In genomic region chr1:245772739-245773138, GRCh38 we compare ENCODE assay signal across 21 cellular contexts.
"Had no signal": no experiment of that assay in that cellular context is flagged by ENCODE, and none has a peak within 500 bp of the region (broad histone marks: within the 10 kb centered on the region; RNA-seq: fewer than 3 reads in every experiment).

No MANE protein-coding gene starts in this region.

- ATAC-seq: gastrocnemius medialis; left lobe of liver; sciatic nerve; stimulated activated memory B cell treated with anti-CD40 and anti-IgM and Interleukin-4, amounts not matched to agents 10 μg/mL and 1 μg/mL and 100 μg/mL, for 72 hours had no signal

- H3K4me3 ChIP-seq: coronary artery, esophagus squamous epithelium, gastrocnemius medialis, lung, neural progenitor cell, prostate gland, right atrium auricular region, thoracic aorta, tibial nerve, upper lobe of left lung had no signal

- H3K4me2 ChIP-seq: neural progenitor cell had no signal

- H2AFZ ChIP-seq: neural progenitor cell had no signal

- H3K9me3 ChIP-seq: esophagus squamous epithelium, gastrocnemius medialis, prostate gland, right atrium auricular region, thoracic aorta, tibial nerve, upper lobe of left lung had no signal

- H3K9ac ChIP-seq: neural progenitor cell had no signal

- H3K27ac ChIP-seq: coronary artery, esophagus squamous epithelium, gastrocnemius medialis, neural progenitor cell, prostate gland, right atrium auricular region, thoracic aorta, tibial nerve, upper lobe of left lung had no signal

- FAIRE-seq: endothelial cell of umbilical vein, kidney, urothelium cell line had no signal

- H3K36me3 ChIP-seq: esophagus squamous epithelium, gastrocnemius medialis, neural progenitor cell, prostate gland, right atrium auricular region, thoracic aorta, upper lobe of left lung had no signal

- H3K27me3 ChIP-seq: esophagus squamous epithelium, gastrocnemius medialis, neural progenitor cell, right atrium auricular region, tibial nerve, upper lobe of left lung had no signal

- DNase-seq: dermis blood vessel endothelial cell; effector memory CD4-positive, alpha-beta T cell; esophagus squamous epithelium; foreskin fibroblast; gastrocnemius medialis; head of caudate nucleus; kidney; stimulated activated CD4-positive, alpha-beta T cell treated with anti-CD3 and anti-CD28 coated beads, Interleukin-4, amount 100 ng/mL, for 4 hours had no signal

- H3K4me1 ChIP-seq: esophagus squamous epithelium, gastrocnemius medialis, prostate gland, tibial nerve, upper lobe of left lung had no signal
